20 cellular contexts compared by ENCODE assay signal in genomic region chr2:23208339-23208738, GRCh38.
"Had no signal": no experiment of that assay in that cellular context is flagged by ENCODE, and none has a peak within 500 bp of the region (broad histone marks: within the 10 kb centered on the region; RNA-seq: fewer than 3 reads in every experiment).

No MANE protein-coding gene starts in this region.

- H3K27ac Mint-ChIP-seq: activated B cell treated with CpG ODN at 0.5 μM for 24 hours; activated CD8-positive, alpha-beta T cell treated with anti-CD3 and anti-CD28 coated beads for 36 hours; activated naive CD8-positive, alpha-beta T cell treated with anti-CD3 and anti-CD28 coated beads, Interleukin-2, amount 10 ng/mL, durations not matched to agents 7 days and 5 days; activated T-helper 17 cell treated with anti-CD3 and anti-CD28 coated beads, Interleukin-2, amount 50 U/mL, for 72 hours; effector memory CD8-positive, alpha-beta T cell; memory B cell; nephron progenitor cell; T-cell had no signal

- H3K4me3 ChIP-seq: cardiac muscle cell had no signal

- H3K27me3 Mint-ChIP-seq: activated B cell treated with CpG ODN at 0.5 μM for 24 hours; activated naive CD8-positive, alpha-beta T cell treated with anti-CD3 and anti-CD28 coated beads, Interleukin-2, amount 10 ng/mL, durations not matched to agents 7 days and 5 days had no signal

- ATAC-seq: activated CD8-positive, alpha-beta T cell treated with anti-CD3 and anti-CD28 coated beads for 36 hours; activated T-helper 17 cell treated with anti-CD3 and anti-CD28 coated beads, Interleukin-2, amount 50 U/mL, for 72 hours; effector memory CD8-positive, alpha-beta T cell; foreskin keratinocyte; SK-N-SH treated with all-trans-retinoic acid at 6 μM for 48 hours; stimulated activated naive CD8-positive, alpha-beta T cell treated with anti-CD3 and anti-CD28 coated beads, Interleukin-15, Interleukin-2, amounts not matched to agents 100 U/mL and 50 U/mL, for 24 hours; T-cell had no signal

- H3K9me3 Mint-ChIP-seq: activated B cell treated with CpG ODN at 0.5 μM for 24 hours, nephron progenitor cell had no signal

- H3K27ac ChIP-seq: cardiac muscle cell, epithelial cell of prostate, foreskin keratinocyte had no signal

- DNase-seq: activated B cell treated with CpG ODN at 0.5 μM for 24 hours; activated CD4-positive, alpha-beta T cell treated with anti-CD3 and anti-CD28 coated beads for 4 hours; activated CD8-positive, alpha-beta T cell treated with anti-CD3 and anti-CD28 coated beads for 36 hours; activated naive CD4-positive, alpha-beta T cell treated with Interleukin-2 at 50 U/mL for 16 hours; activated naive CD8-positive, alpha-beta T cell treated with anti-CD3 and anti-CD28 coated beads, Interleukin-2, amount 10 ng/mL, durations not matched to agents 7 days and 5 days; activated T-cell treated with anti-CD3 and anti-CD28 coated beads, Interleukin-2, amount 50 U/mL, for 1 hour; effector memory CD8-positive, alpha-beta T cell; foreskin keratinocyte; glutamatergic neuron; left ventricle myocardium superior; nephron progenitor cell; stimulated activated naive CD8-positive, alpha-beta T cell treated with anti-CD3 and anti-CD28 coated beads, Interleukin-15, Interleukin-2, amounts not matched to agents 100 U/mL and 50 U/mL, for 24 hours; T-cell; T-helper 9 cell; trophoblast cell had no signal

- H3K4me1 Mint-ChIP-seq: activated B cell treated with CpG ODN at 0.5 μM for 24 hours; activated naive CD8-positive, alpha-beta T cell treated with anti-CD3 and anti-CD28 coated beads, Interleukin-2, amount 10 ng/mL, durations not matched to agents 7 days and 5 days; activated T-helper 17 cell treated with anti-CD3 and anti-CD28 coated beads, Interleukin-2, amount 50 U/mL, for 72 hours; memory B cell; nephron progenitor cell; T-cell had no signal

- H3K27me3 ChIP-seq: cardiac muscle cell, foreskin keratinocyte had no signal

- H3K4me3 Mint-ChIP-seq: activated B cell treated with CpG ODN at 0.5 μM for 24 hours; activated CD8-positive, alpha-beta T cell treated with anti-CD3 and anti-CD28 coated beads for 36 hours; activated naive CD8-positive, alpha-beta T cell treated with anti-CD3 and anti-CD28 coated beads, Interleukin-2, amount 10 ng/mL, durations not matched to agents 7 days and 5 days; activated T-helper 17 cell treated with anti-CD3 and anti-CD28 coated beads, Interleukin-2, amount 50 U/mL, for 72 hours; effector memory CD8-positive, alpha-beta T cell; memory B cell; nephron progenitor cell; T-cell had no signal

- H3K36me3 Mint-ChIP-seq: activated naive CD8-positive, alpha-beta T cell treated with anti-CD3 and anti-CD28 coated beads, Interleukin-2, amount 10 ng/mL, durations not matched to agents 7 days and 5 days; memory B cell; T-cell had no signal

- H3K36me3 ChIP-seq: cardiac muscle cell had no signal

- H3K4me1 ChIP-seq: foreskin keratinocyte had no signal
